ENCODE assay signal across 11 cellular contexts in the genomic region with DNA sequence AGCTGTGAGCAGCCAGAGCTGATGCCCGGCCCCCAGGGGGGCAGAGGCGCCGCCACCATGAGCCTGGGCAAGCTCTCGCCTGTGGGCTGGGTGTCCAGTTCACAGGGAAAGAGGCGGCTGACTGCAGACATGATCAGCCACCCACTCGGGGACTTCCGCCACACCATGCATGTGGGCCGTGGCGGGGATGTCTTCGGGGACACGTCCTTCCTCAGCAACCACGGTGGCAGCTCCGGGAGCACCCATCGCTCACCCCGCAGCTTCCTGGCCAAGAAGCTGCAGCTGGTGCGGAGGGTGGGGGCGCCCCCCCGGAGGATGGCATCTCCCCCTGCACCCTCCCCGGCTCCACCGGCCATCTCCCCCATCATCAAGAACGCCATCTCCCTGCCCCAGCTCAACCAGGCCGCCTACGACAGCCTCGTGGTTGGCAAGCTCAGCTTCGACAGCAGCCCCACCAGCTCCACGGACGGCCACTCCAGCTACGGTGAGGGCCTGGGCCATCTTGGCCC. TPM values are rescaled to one million over a fixed set of nuclear protein-coding genes. Genes with fewer than 3 reads are reported as not detected.
A peak's percentile ranks its signal among the peaks of the same experiment; 100 is the strongest.
DNase-seq lines count a peak whose midpoint lies in the region; ATAC-seq and TF ChIP-seq lines count a peak whose summit lies in the region.
"Had no signal": no experiment of that assay in that cellular context is flagged by ENCODE, and none has a peak within 500 bp of the region (broad histone marks: within the 10 kb centered on the region; RNA-seq: fewer than 3 reads in every experiment).

No MANE protein-coding gene starts in this region.

- peaks cover 21% of the 10 kb centered on the region for H3K27me3 Mint-ChIP-seq in CD8-positive, alpha-beta T cell (ENCODE audit: low read depth)

- 42 to 76% methylated on average over 28 of the region's 28 CpGs for whole genome bisulfite sequencing in sigmoid colon, 2 donors

- H3K9me3 ChIP-seq in CD8-positive, alpha-beta T cell (ENCODE audit: low read length) = no peaks in the 10 kb centered on the region
- H3K9me3 ChIP-seq in sigmoid colon = no peaks in the 10 kb centered on the region
- H3K9me3 ChIP-seq: Caco-2 had no signal

- H3K4me3 ChIP-seq in CD8-positive, alpha-beta T cell (ENCODE audit: low read depth, low read length) = peak overlapping the region; percentile 9
- H3K4me3 ChIP-seq in dorsolateral prefrontal cortex (peak overlapping the region in 33 of 59 donors; percentile 3 to 88 (median 24)), sigmoid colon (no peak overlapping the region)

- TF ChIP-seq EP300 in sigmoid colon (IDR thresholded peaks at IDR 0.05) = no peak

- POLR2A ChIA-PET in CD8-positive, alpha-beta T cell (lab: Charles Lee) = interaction anchor here (0.9 to 3.3 kb wide), 10 partner anchors 9 to 79 kb away, joined by 3 to 32 read pairs (median 5); partner anchors contain the start of genes GGA1 and LGALS2

- intact Hi-C loops in CD8-positive, alpha-beta T cell (cut with DNase I, micrococcal nuclease) = loop anchor here (2.0 to 10.0 kb wide), 5 partner anchors 41 to 784 kb away; partner anchors contain the start of genes GGA1 (in 1 of the 2) and MFNG (in 1 of the 2)
- intact Hi-C loops in dorsolateral prefrontal cortex (cut with DNase I) = loop anchor here in 1 of 2 donors (2.0 kb wide), 1 partner anchor 26 kb away; no protein-coding TSS in a partner anchor
- intact Hi-C loops in sigmoid colon (cut with DNase I) = no loop called here

- H3K27me3 ChIP-seq in CD8-positive, alpha-beta T cell (ENCODE audit: insufficient read depth, low read length) = peaks cover 8% of the 10 kb centered on the region
- H3K27me3 ChIP-seq in dorsolateral prefrontal cortex = peaks cover 0 to 12% (median 0%) of the 10 kb centered on the region in 45 donors
- peaks cover 0 to 2% (median 0%) of the 10 kb centered on the region in 3 donors for H3K27me3 ChIP-seq in sigmoid colon
- H3K27me3 ChIP-seq: foreskin keratinocyte had no signal

- peak; percentile 18 to 71 (median 44) for DNase-seq in CD8-positive, alpha-beta T cell
- peak; percentile 36 to 50 for DNase-seq in activated CD4-positive, alpha-beta T cell treated with anti-CD3 and anti-CD28 coated beads, Interleukin-2, amount 50 U/mL, for 48 hours
- DNase-seq in dorsolateral prefrontal cortex (peak in 5 of 10 donors; percentile 36 to 63 (median 47)), sigmoid colon (no peak), SKM-1 treated with dmso at 0.1 percent for 144 hours (lab: John Stamatoyannopoulos, UW; ENCODE audit: unreplicated experiment) (no peak), ACHN (no peak)
- DNase-seq: Caco-2 had no signal

- H3K4me1 ChIP-seq in CD8-positive, alpha-beta T cell (ENCODE audit: insufficient read depth, low read length) = peaks cover 32% of the 10 kb centered on the region
- H3K4me1 ChIP-seq in sigmoid colon = peaks cover 0 to 77% (median 66%) of the 10 kb centered on the region in 4 donors

- H3K27ac Mint-ChIP-seq in CD8-positive, alpha-beta T cell = no peak overlapping the region

- no peaks in the 10 kb centered on the region for H3K36me3 ChIP-seq in CD8-positive, alpha-beta T cell (ENCODE audit: insufficient read depth, low read length)
- peaks cover 0 to 20% (median 10%) of the 10 kb centered on the region in 4 donors for H3K36me3 ChIP-seq in sigmoid colon

- CTCF ChIA-PET in CD8-positive, alpha-beta T cell (lab: Charles Lee) = interaction anchor here (0.6 to 15.7 kb wide), 38 partner anchors 9 to 425 kb away, joined by 3 to 540 read pairs (median 4); partner anchors contain the start of genes GGA1, LGALS2, MFNG and RAC2

- ATAC-seq in CD8-positive, alpha-beta T cell = peak; percentile 43
- ATAC-seq in GM21786 (IDR thresholded peaks at IDR 0.05; ENCODE audit: unreplicated experiment) (no peak), GM21360 (IDR thresholded peaks at IDR 0.05; ENCODE audit: unreplicated experiment) (no peak)

- no peak for TF ChIP-seq POLR2A in sigmoid colon (IDR thresholded peaks at IDR 0.05)

- no peak overlapping the region for H3K27ac ChIP-seq in CD8-positive, alpha-beta T cell (ENCODE audit: low read depth, low read length)
- H3K27ac ChIP-seq in dorsolateral prefrontal cortex (peak overlapping the region; percentile 42 to 100 (median 98)), sigmoid colon (peak overlapping the region; percentile 46 to 99 (median 76))
- H3K27ac ChIP-seq: foreskin keratinocyte had no signal

- TF ChIP-seq CTCF in CD8-positive, alpha-beta T cell (IDR thresholded peaks at IDR 0.05) = no peak
- TF ChIP-seq CTCF in dorsolateral prefrontal cortex (IDR thresholded peaks at IDR 0.05 in 54 of 56, conservative IDR thresholded peaks at IDR 0.05 in 2 of 56; ENCODE audit: low read depth in 1 of 56, partially characterized antibody in 56 of 56) (peak in 3 of 56 donors; percentile 6 to 17 (median 10)), sigmoid colon (IDR thresholded peaks at IDR 0.05) (no peak)

- peak overlapping the region; percentile 75 for H3K4me3 Mint-ChIP-seq in CD8-positive, alpha-beta T cell

- peaks cover 31% of the 10 kb centered on the region for H3K4me1 Mint-ChIP-seq in CD8-positive, alpha-beta T cell (ENCODE audit: low read depth)

- in situ Hi-C loops in ACHN (cut with HindIII; ENCODE audit: low pct_ligation_motif_present, low pct_unique_long_range_greater_than_20kb, low sequenced_read_pairs) = no loop called here

- H3K36me3 Mint-ChIP-seq in CD8-positive, alpha-beta T cell = no peaks in the 10 kb centered on the region

- H3K9me3 Mint-ChIP-seq in CD8-positive, alpha-beta T cell = no peaks in the 10 kb centered on the region

RNA-seq across cellular contexts. Expression of gene CDC42EP1, which starts 6.1 kb away (rescaled TPM):
- not detected for total RNA-seq in CD8-positive, alpha-beta T cell
- total RNA-seq in dorsolateral prefrontal cortex (100 to 1,000 TPM in 9 of 120 experiments, 10 to 100 TPM in 111; 12.4 to 203 (median 48.3) TPM), sigmoid colon (10 to 100 TPM; 14.6 to 28.0 (median 20.7) TPM)
- 10 to 100 TPM; 22.2 to 64.1 (median 24.6) TPM for polyA plus RNA-seq in sigmoid colon

RNA-seq across cellular contexts. Expression of gene LGALS2, which starts 13.5 kb away (rescaled TPM):
- total RNA-seq in CD8-positive, alpha-beta T cell = not detected
- total RNA-seq in dorsolateral prefrontal cortex (1 to 10 TPM in 3 of 120 experiments, not detected in 117; 1.4 to 2.5 (median 1.5) TPM), sigmoid colon (not detected)
- polyA plus RNA-seq in sigmoid colon = 100 to 1,000 TPM in 2 of 3 donors, 10 to 100 TPM in 1; 61.9 to 155 (median 147) TPM
- total RNA-seq: foreskin keratinocyte, LHCN-M2 had no signal
- polyA plus RNA-seq: foreskin keratinocyte had no signal

RNA-seq across cellular contexts. Expression of gene GGA1, which starts 42.3 kb away (rescaled TPM):
- 10 to 100 TPM; 66.0 to 69.1 TPM for total RNA-seq in CD8-positive, alpha-beta T cell
- total RNA-seq in dorsolateral prefrontal cortex (10 to 100 TPM; 45.6 to 94.6 (median 65.5) TPM), sigmoid colon (10 to 100 TPM; 26.4 to 59.8 (median 42.3) TPM)
- 10 to 100 TPM; 25.2 to 77.4 (median 34.4) TPM for polyA plus RNA-seq in sigmoid colon

RNA-seq across cellular contexts. Expression of gene CARD10, which starts 47.2 kb away (rescaled TPM):
- under 1 TPM in 1 of 2 experiments, not detected in 1; 0.19 TPM for total RNA-seq in CD8-positive, alpha-beta T cell
- total RNA-seq in dorsolateral prefrontal cortex (1 to 10 TPM; 1.0 to 7.3 (median 2.8) TPM), sigmoid colon (1 to 10 TPM; 2.8 to 8.6 (median 3.5) TPM)
- 10 to 100 TPM; 31.8 to 41.0 (median 37.7) TPM for polyA plus RNA-seq in sigmoid colon

Comparison
In these comparisons a context has a peak if more than half of its experiments do, and no peak if none do; other contexts are left out.
1. DNase-seq: peak in CD8-positive, alpha-beta T cell (7 of 7) and activated CD4-positive, alpha-beta T cell treated with anti-CD3 and anti-CD28 coated beads, Interleukin-2, amount 50 U/mL, for 48 hours (2 of 2); none in sigmoid colon (single experiment), SKM-1 treated with dmso at 0.1 percent for 144 hours (single experiment) and ACHN (single experiment).
2. H3K4me3 ChIP-seq: peak in CD8-positive, alpha-beta T cell (single experiment) and dorsolateral prefrontal cortex (33 of 59); none in sigmoid colon (0 of 4).
3. RNA of gene CDC42EP1, which starts 6.1 kb away (total RNA-seq): 12.4 to 203 TPM in dorsolateral prefrontal cortex and 14.6 to 28.0 TPM in sigmoid colon; not detected in CD8-positive, alpha-beta T cell; every median in the first group is over 10 times any median in the second.